In the genomic region with DNA sequence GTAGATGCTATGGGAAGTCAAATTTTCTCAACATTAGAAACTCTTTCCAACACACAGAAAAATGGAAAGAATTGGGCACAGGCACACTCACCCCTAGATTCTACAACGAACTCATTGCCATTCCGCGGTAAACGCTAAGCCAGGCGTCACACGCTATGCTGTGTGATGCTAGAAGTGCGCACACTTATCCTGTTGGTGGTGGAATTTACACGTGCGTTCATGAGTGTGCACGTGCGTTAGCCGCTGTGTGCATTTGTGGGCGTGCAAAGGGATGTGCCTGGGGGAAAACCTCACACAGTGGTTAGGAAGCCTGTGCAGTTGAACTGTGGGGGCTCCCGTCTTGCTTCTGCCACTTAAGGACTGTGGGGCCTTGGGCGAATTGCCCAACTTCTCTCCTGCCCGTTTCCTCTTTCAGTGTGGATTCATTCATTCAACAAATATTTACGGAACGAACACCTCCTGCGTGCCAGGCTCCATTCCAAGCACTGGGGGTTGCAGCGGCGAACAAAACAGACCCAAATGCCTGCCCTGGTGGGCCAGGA, we compare ENCODE assay signal across 14 cellular contexts. TPM values are rescaled to one million over a fixed set of nuclear protein-coding genes. Genes with fewer than 3 reads are reported as not detected.
DNase-seq lines count a peak whose midpoint lies in the region; ATAC-seq and TF ChIP-seq lines count a peak whose summit lies in the region.
"Had no signal": no experiment of that assay in that cellular context is flagged by ENCODE, and none has a peak within 500 bp of the region (broad histone marks: within the 10 kb centered on the region; RNA-seq: fewer than 3 reads in every experiment).

No MANE protein-coding gene starts in this region.

- in situ Hi-C loops in astrocyte of the cerebellum (cut with HindIII; ENCODE audit: low sequenced_read_pairs): no loop called here

- H3K14ac ChIP-seq in neuronal stem cell (ENCODE audit: low read length): no peak overlapping the region

- H3K4me3 ChIP-seq in astrocyte of the cerebellum (ENCODE audit: low read depth, low read length) (no peak overlapping the region), neuronal stem cell (ENCODE audit: low read length in 2 of 2) (peak overlapping the region in 1 of 2 donors; percentile 49)

- no peak overlapping the region for H2AFZ ChIP-seq in neuronal stem cell (ENCODE audit: low read length)

- H3K36me3 ChIP-seq in neuronal stem cell (replicated peaks in 1 of 2; ENCODE audit: control insufficient read depth in 2 of 2, insufficient read depth in 2 of 2, low read length in 2 of 2): peaks cover 0 to 2% of the 10 kb centered on the region in 2 donors

- H3K9me3 ChIP-seq in neuronal stem cell (replicated peaks in 1 of 2; ENCODE audit: control insufficient read depth in 2 of 2, insufficient read depth in 1 of 2, low read depth in 1 of 2, low read length in 2 of 2): peaks cover 0 to 3% of the 10 kb centered on the region in 2 donors

- H4K91ac ChIP-seq in neuronal stem cell (ENCODE audit: low read depth, low read length, poor library complexity): no peak overlapping the region

- H3K79me1 ChIP-seq in neuronal stem cell (ENCODE audit: low read depth, low read length): no peaks in the 10 kb centered on the region

- no peaks in the 10 kb centered on the region for H3K4me1 ChIP-seq in neuronal stem cell (ENCODE audit: control insufficient read depth in 2 of 2, insufficient read depth in 1 of 2, low read depth in 1 of 2, low read length in 2 of 2)

- DNase-seq in CD1c-positive myeloid dendritic cell (ENCODE audit: extremely low spot score) (peak; percentile 90), M059J (ENCODE audit: low read depth) (peak; percentile 82), astrocyte of the cerebellum (ENCODE audit: low read depth) (peak; percentile 92), neuronal stem cell (ENCODE audit: low spot score) (no peak), NCI-H1436 (lab: John Stamatoyannopoulos, UW) (no peak), NCI-H524 (lab: John Stamatoyannopoulos, UW) (no peak)
- DNase-seq: activated CD4-positive, CD25-positive, alpha-beta regulatory T cell; activated naive CD4-positive, alpha-beta T cell treated with anti-CD3 and anti-CD28 coated beads, Interleukin-2, amount 50 U/mL, for 16 hours; DND-41; NCI-H146 had no signal

- no peak overlapping the region for H3K23ac ChIP-seq in neuronal stem cell (ENCODE audit: low read depth, low read length, poor library complexity)

- WGBS in neuronal stem cell (ENCODE audit: extremely low coverage in 2 of 2, insufficient read length in 2 of 2, insufficient replicate concordance in 1 of 2), 2 donors: no CpG with 5 or more reads among the region's 21 CpGs

- no peak overlapping the region for H3K27ac ChIP-seq in neuronal stem cell (replicated peaks; ENCODE audit: low read length)

- no peak overlapping the region for H2AK5ac ChIP-seq in neuronal stem cell (ENCODE audit: low read depth, low read length)

- H3K27me3 ChIP-seq in neuronal stem cell (ENCODE audit: control insufficient read depth in 3 of 3, insufficient read depth in 3 of 3, low read depth in 1 of 3, low read length in 3 of 3): no peaks in the 10 kb centered on the region

- H2BK12ac ChIP-seq in neuronal stem cell (ENCODE audit: low read length): no peak overlapping the region

- H2BK120ac ChIP-seq in neuronal stem cell (ENCODE audit: low read depth, low read length): no peak overlapping the region

- H4K8ac ChIP-seq in neuronal stem cell (ENCODE audit: low read depth, low read length): no peak overlapping the region

- no peak overlapping the region for H2BK15ac ChIP-seq in neuronal stem cell (ENCODE audit: low read length)

- H2BK5ac ChIP-seq in neuronal stem cell (ENCODE audit: low read length): no peak overlapping the region

- no peak overlapping the region for H3K4me2 ChIP-seq in neuronal stem cell (ENCODE audit: insufficient read depth, low read length, poor library complexity, severe bottlenecking)

- peak overlapping the region; percentile 33 for H3K18ac ChIP-seq in neuronal stem cell (ENCODE audit: low read length)

- ATAC-seq in GM19023 (IDR thresholded peaks at IDR 0.05; ENCODE audit: unreplicated experiment) (no peak), HG03342 (IDR thresholded peaks at IDR 0.05; ENCODE audit: unreplicated experiment) (no peak)

- no peak overlapping the region for H3K4ac ChIP-seq in neuronal stem cell (ENCODE audit: low read length)

- TF ChIP-seq CTCF in astrocyte of the cerebellum (IDR thresholded peaks at IDR 0.05; ENCODE audit: low read depth, low read length, missing control alignments): no peak

- peak overlapping the region; percentile 53 for H3K9ac ChIP-seq in neuronal stem cell (ENCODE audit: low read depth, low read length, poor library complexity)

RNA-seq across cellular contexts. Expression of a gene that starts 7.7 kb away (rescaled TPM):
- not detected in 2 replicates for total RNA-seq in M059J (2014; rRNA removed; shearing (Covaris generic))
- not detected for polyA plus RNA-seq in neuronal stem cell (2013, experiment 1 of 2)
- polyA plus RNA-seq in neuronal stem cell (2013, experiment 2 of 2): not detected
- total RNA-seq: endothelial cell of umbilical vein, ureter had no signal
- polyA plus RNA-seq: endothelial cell of umbilical vein had no signal

RNA-seq across cellular contexts. Expression of a gene that starts 27.6 kb away (rescaled TPM):
- total RNA-seq in M059J (2014; rRNA removed; shearing (Covaris generic)): 3.4 and 5.4 TPM in 2 replicates
- polyA plus RNA-seq in neuronal stem cell (2013, experiment 1 of 2): 5.3 TPM
- polyA plus RNA-seq in neuronal stem cell (2013, experiment 2 of 2): 4.6 TPM

Comparison
In these comparisons a context has a peak if more than half of its experiments do, and no peak if none do; other contexts are left out.
1. DNase-seq: peak in CD1c-positive myeloid dendritic cell (single experiment), M059J (single experiment) and astrocyte of the cerebellum (single experiment); none in neuronal stem cell (single experiment), NCI-H1436 (single experiment) and NCI-H524 (0 of 2).